Comparison of ENCODE assay signal across 19 cellular contexts in genomic region chr2:19685713-19686112, GRCh38.
"Had no signal": no experiment of that assay in that cellular context is flagged by ENCODE, and none has a peak within 500 bp of the region (broad histone marks: within the 10 kb centered on the region; RNA-seq: fewer than 3 reads in every experiment).

No MANE protein-coding gene starts in this region.

- H3K4me1 Mint-ChIP-seq: activated CD4-positive, alpha-beta T cell treated with anti-CD3 and anti-CD28 coated beads, Interleukin-2, amount 10 ng/mL, durations not matched to agents 7 days and 5 days; activated naive CD8-positive, alpha-beta T cell treated with anti-CD3 and anti-CD28 coated beads, Interleukin-2, amount 10 ng/mL, durations not matched to agents 7 days and 5 days; memory B cell; naive thymus-derived CD8-positive, alpha-beta T cell; stimulated activated memory B cell treated with anti-CD40 and anti-IgM and Interleukin-4, amounts not matched to agents 10 μg/mL and 1 μg/mL and 100 μg/mL, for 72 hours; T-helper 17 cell had no signal

- H3K4me3 ChIP-seq: left ventricle myocardium inferior, thyroid gland, uterus had no signal

- H3K36me3 Mint-ChIP-seq: activated naive CD8-positive, alpha-beta T cell treated with anti-CD3 and anti-CD28 coated beads, Interleukin-2, amount 10 ng/mL, durations not matched to agents 7 days and 5 days; memory B cell; naive thymus-derived CD8-positive, alpha-beta T cell; stimulated activated memory B cell treated with anti-CD40 and anti-IgM and Interleukin-4, amounts not matched to agents 10 μg/mL and 1 μg/mL and 100 μg/mL, for 72 hours had no signal

- H3K36me3 ChIP-seq: left ventricle myocardium inferior, thyroid gland, uterus had no signal

- H3K27ac ChIP-seq: left ventricle myocardium inferior, parathyroid adenoma, thyroid gland, uterus had no signal

- H3K27ac Mint-ChIP-seq: activated CD4-positive, alpha-beta T cell treated with anti-CD3 and anti-CD28 coated beads, Interleukin-2, amount 10 ng/mL, durations not matched to agents 7 days and 5 days; activated naive CD8-positive, alpha-beta T cell treated with anti-CD3 and anti-CD28 coated beads, Interleukin-2, amount 10 ng/mL, durations not matched to agents 7 days and 5 days; activated T-helper 1 cell treated with anti-CD3 and anti-CD28 coated beads, Interleukin-12 subunit alpha, Interleukin-12 subunit beta, Interleukin-2, Interleukin-4 antibody, amounts not matched to agents 30 ng/mL and 10 ng/mL and 1 ng/mL, durations not matched to agents 14 hours and 24 hours and 36 hours; dendritic cell treated with granulocyte-macrophage colony-stimulating factor and Interleukin-4, amounts not matched to agents 40 ng/mL and 50 ng/mL, for 4 days; effector memory CD8-positive, alpha-beta T cell; memory B cell; naive thymus-derived CD8-positive, alpha-beta T cell; stimulated activated memory B cell treated with anti-CD40 and anti-IgM and Interleukin-4, amounts not matched to agents 10 μg/mL and 1 μg/mL and 100 μg/mL, for 72 hours; T-helper 17 cell had no signal

- H3K27me3 ChIP-seq: thyroid gland, uterus had no signal

- H3K4me3 Mint-ChIP-seq: activated CD4-positive, alpha-beta T cell treated with anti-CD3 and anti-CD28 coated beads, Interleukin-2, amount 10 ng/mL, durations not matched to agents 7 days and 5 days; activated naive CD8-positive, alpha-beta T cell treated with anti-CD3 and anti-CD28 coated beads, Interleukin-2, amount 10 ng/mL, durations not matched to agents 7 days and 5 days; activated T-helper 1 cell treated with anti-CD3 and anti-CD28 coated beads, Interleukin-12 subunit alpha, Interleukin-12 subunit beta, Interleukin-2, Interleukin-4 antibody, amounts not matched to agents 30 ng/mL and 10 ng/mL and 1 ng/mL, durations not matched to agents 14 hours and 24 hours and 36 hours; dendritic cell treated with granulocyte-macrophage colony-stimulating factor and Interleukin-4, amounts not matched to agents 40 ng/mL and 50 ng/mL, for 4 days; effector memory CD8-positive, alpha-beta T cell; memory B cell; naive thymus-derived CD8-positive, alpha-beta T cell; stimulated activated memory B cell treated with anti-CD40 and anti-IgM and Interleukin-4, amounts not matched to agents 10 μg/mL and 1 μg/mL and 100 μg/mL, for 72 hours; T-helper 17 cell had no signal

- H3K9me3 Mint-ChIP-seq: activated CD4-positive, alpha-beta T cell treated with anti-CD3 and anti-CD28 coated beads, Interleukin-2, amount 10 ng/mL, durations not matched to agents 7 days and 5 days; activated naive CD8-positive, alpha-beta T cell treated with anti-CD3 and anti-CD28 coated beads, Interleukin-2, amount 10 ng/mL, durations not matched to agents 7 days and 5 days; activated T-helper 1 cell treated with anti-CD3 and anti-CD28 coated beads, Interleukin-12 subunit alpha, Interleukin-12 subunit beta, Interleukin-2, Interleukin-4 antibody, amounts not matched to agents 30 ng/mL and 10 ng/mL and 1 ng/mL, durations not matched to agents 14 hours and 24 hours and 36 hours; dendritic cell treated with granulocyte-macrophage colony-stimulating factor and Interleukin-4, amounts not matched to agents 40 ng/mL and 50 ng/mL, for 4 days; effector memory CD8-positive, alpha-beta T cell; memory B cell; naive thymus-derived CD8-positive, alpha-beta T cell; stimulated activated memory B cell treated with anti-CD40 and anti-IgM and Interleukin-4, amounts not matched to agents 10 μg/mL and 1 μg/mL and 100 μg/mL, for 72 hours had no signal

- DNase-seq: activated CD4-positive, alpha-beta T cell treated with anti-CD3 and anti-CD28 coated beads, Interleukin-2, amount 10 ng/mL, durations not matched to agents 7 days and 5 days; activated CD4-positive, CD25-positive, alpha-beta regulatory T cell; activated CD8-positive, alpha-beta memory T cell treated with anti-CD3 and anti-CD28 coated beads, Interleukin-2, amount 50 U/mL, for 48 hours; activated naive CD4-positive, alpha-beta T cell; activated naive CD8-positive, alpha-beta T cell treated with anti-CD3 and anti-CD28 coated beads, Interleukin-2, amount 10 ng/mL, durations not matched to agents 7 days and 5 days; aorta; effector memory CD8-positive, alpha-beta T cell; hypothalamus; left ventricle myocardium inferior; naive thymus-derived CD8-positive, alpha-beta T cell; stimulated activated CD4-positive, alpha-beta T cell treated with anti-CD3 and anti-CD28 coated beads, Interleukin-2, amount 100 ng/mL, for 48 hours; T-helper 17 cell; thyroid gland; uterus had no signal

- H3K4me1 ChIP-seq: parathyroid adenoma, thyroid gland, uterus had no signal

- H3K27me3 Mint-ChIP-seq: activated CD4-positive, alpha-beta T cell treated with anti-CD3 and anti-CD28 coated beads, Interleukin-2, amount 10 ng/mL, durations not matched to agents 7 days and 5 days; dendritic cell treated with granulocyte-macrophage colony-stimulating factor and Interleukin-4, amounts not matched to agents 40 ng/mL and 50 ng/mL, for 4 days; stimulated activated memory B cell treated with anti-CD40 and anti-IgM and Interleukin-4, amounts not matched to agents 10 μg/mL and 1 μg/mL and 100 μg/mL, for 72 hours had no signal

- H3K9me3 ChIP-seq: left ventricle myocardium inferior, thyroid gland, uterus had no signal
